8 cellular contexts compared by ENCODE assay signal in the genomic region with DNA sequence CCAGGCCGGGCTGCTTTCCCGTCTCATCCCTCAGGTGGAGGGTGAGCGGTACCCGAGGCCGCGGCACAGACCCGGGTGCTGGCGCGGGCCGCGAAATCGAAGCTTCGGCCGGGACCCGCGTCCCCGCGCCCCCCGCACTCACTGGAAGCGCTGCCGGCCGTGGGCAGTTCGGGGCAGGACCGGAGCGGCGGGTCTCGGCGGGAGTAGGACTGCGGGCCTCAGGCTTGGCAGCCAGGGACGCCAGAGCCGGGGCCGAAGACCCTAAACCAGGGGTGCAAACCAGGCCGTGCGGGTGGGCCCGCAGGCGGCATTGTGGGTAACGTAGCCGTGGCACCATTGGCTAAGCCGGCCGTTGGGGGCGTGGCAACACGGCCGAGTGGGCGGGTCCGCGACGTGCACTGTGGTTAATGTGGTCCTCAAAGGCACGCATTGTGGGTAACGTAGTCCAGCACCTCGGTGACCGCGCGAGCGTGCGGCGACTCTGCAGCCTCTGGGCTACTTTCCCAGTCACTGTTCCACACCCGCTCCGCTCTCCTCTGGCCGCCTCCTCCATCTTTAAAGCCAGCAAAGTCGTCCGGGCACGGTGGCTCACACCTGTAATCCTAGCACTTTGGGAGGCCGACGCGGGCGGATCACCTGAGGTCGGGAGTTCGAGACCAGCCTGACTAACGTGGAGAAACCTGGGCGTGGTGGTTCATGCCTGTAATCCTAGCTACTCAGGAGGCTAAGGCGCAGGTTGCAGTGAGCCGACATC. TPM values are rescaled to one million over a fixed set of nuclear protein-coding genes. Genes with fewer than 3 reads are reported as not detected.
DNase-seq lines count a peak whose midpoint lies in the region; FAIRE-seq and TF ChIP-seq lines count a peak whose summit lies in the region.

Gene ZNF500 (minus strand): TSS at position 288 of the 754 bp plus-strand sequence. CDS start 1,184 bp downstream, outside the sequence.

- DNase-seq in GM04504 (ENCODE audit: low read depth) (peak; percentile 93), HFFc6 (peak; percentile 96), NAMALWA (ENCODE audit: low spot score) (peak; percentile 93), SK-MEL-5 (ENCODE audit: low read depth, low spot score) (peak; percentile 94), frontal cortex (ENCODE audit: low spot score in 2 of 2) (peak; percentile 96 to 97), neuronal stem cell (ENCODE audit: low spot score) (peak; percentile 96)
- peak; percentile 98 for DNase-seq in activated naive CD4-positive, alpha-beta T cell treated with Interleukin-2 at 50 U/mL for 16 hours

- no CpG with 5 or more reads among the region's 72 CpGs for WGBS in neuronal stem cell (ENCODE audit: extremely low coverage in 2 of 2, insufficient read length in 2 of 2, insufficient replicate concordance in 1 of 2), 2 donors

- H3K27ac Mint-ChIP-seq in HFFc6 = peak within 1 kb of the TSS; percentile 94

- peak within 1 kb of the TSS; percentile 83 for H3K23ac ChIP-seq in neuronal stem cell (ENCODE audit: low read depth, low read length, poor library complexity)

- no peaks in the 10 kb centered on the region; the same call in 1 of the 2 replicates for H3K27me3 Mint-ChIP-seq in HFFc6 (ENCODE audit: insufficient read depth)

- H3K4me2 ChIP-seq in neuronal stem cell (ENCODE audit: insufficient read depth, low read length, poor library complexity, severe bottlenecking) = peak within 1 kb of the TSS; percentile 67

- no peak within 1 kb of the TSS for H3K4ac ChIP-seq in neuronal stem cell (ENCODE audit: low read length)

- in situ Hi-C loops in SK-MEL-5 (cut with HindIII; ENCODE audit: low pct_unique_long_range_greater_than_20kb, low sequenced_read_pairs) = no loop called here

- H2BK5ac ChIP-seq in neuronal stem cell (ENCODE audit: low read length) = no peak within 1 kb of the TSS

- H3K9ac ChIP-seq in neuronal stem cell (ENCODE audit: low read depth, low read length, poor library complexity) (peak within 1 kb of the TSS; percentile 88), subcutaneous abdominal adipose tissue (ENCODE audit: low read length in 5 of 5) (peak within 1 kb of the TSS; percentile 87 to 95 (median 94))

- H3K36me3 ChIP-seq in neuronal stem cell (replicated peaks in 1 of 2; ENCODE audit: control insufficient read depth in 2 of 2, insufficient read depth in 2 of 2, low read length in 2 of 2) (peaks cover 12 to 36% of the 10 kb centered on the region in 2 donors), subcutaneous abdominal adipose tissue (ENCODE audit: control insufficient read depth in 5 of 5, insufficient read depth in 5 of 5, low read length in 5 of 5) (peaks cover 0 to 29% (median 23%) of the 10 kb centered on the region in 5 donors)

- H3K14ac ChIP-seq in neuronal stem cell (ENCODE audit: low read length) = no peak within 1 kb of the TSS

- H4K8ac ChIP-seq in neuronal stem cell (ENCODE audit: low read depth, low read length) = no peak within 1 kb of the TSS

- TF ChIP-seq CTCF in HFFc6 (IDR thresholded peaks at IDR 0.05) = no peak

- peak within 1 kb of the TSS; percentile 23 for H3K27ac ChIP-seq in neuronal stem cell (replicated peaks; ENCODE audit: low read length)
- H3K27ac ChIP-seq in subcutaneous abdominal adipose tissue (ENCODE audit: low read depth, low read length) = peak within 1 kb of the TSS; percentile 83

- H3K4me3 ChIP-seq in neuronal stem cell (ENCODE audit: low read length in 2 of 2) (peak within 1 kb of the TSS; percentile 95 to 98), subcutaneous abdominal adipose tissue (ENCODE audit: low read depth in 1 of 5, low read length in 5 of 5) (peak within 1 kb of the TSS; percentile 80 to 89 (median 87))

- H2AK5ac ChIP-seq in neuronal stem cell (ENCODE audit: low read depth, low read length) = no peak within 1 kb of the TSS

- H3K79me1 ChIP-seq in neuronal stem cell (ENCODE audit: low read depth, low read length) = peaks cover 4% of the 10 kb centered on the region

- H3K9me3 Mint-ChIP-seq in HFFc6 = no peaks in the 10 kb centered on the region

- peak within 1 kb of the TSS; percentile 97 for H3K18ac ChIP-seq in neuronal stem cell (ENCODE audit: low read length)

- no peak within 1 kb of the TSS for H2BK120ac ChIP-seq in neuronal stem cell (ENCODE audit: low read depth, low read length)

- H2BK15ac ChIP-seq in neuronal stem cell (ENCODE audit: low read length) = no peak within 1 kb of the TSS

- H3K36me3 Mint-ChIP-seq in HFFc6 (ENCODE audit: low read depth) = no peaks in the 10 kb centered on the region

- no peak within 1 kb of the TSS for H4K91ac ChIP-seq in neuronal stem cell (ENCODE audit: low read depth, low read length, poor library complexity)

- no peak for FAIRE-seq in frontal cortex (lab: Jason Lieb, UNC)

- peaks cover 26% of the 10 kb centered on the region for H3K4me1 Mint-ChIP-seq in HFFc6 (ENCODE audit: low read depth)

- no peak within 1 kb of the TSS for H2BK12ac ChIP-seq in neuronal stem cell (ENCODE audit: low read length)

- H3K9me3 ChIP-seq in neuronal stem cell (replicated peaks in 1 of 2; ENCODE audit: control insufficient read depth in 2 of 2, insufficient read depth in 1 of 2, low read depth in 1 of 2, low read length in 2 of 2) = no peaks in the 10 kb centered on the region
- no peaks in the 10 kb centered on the region for H3K9me3 ChIP-seq in subcutaneous abdominal adipose tissue (ENCODE audit: control insufficient read depth in 5 of 5, low read length in 5 of 5)

- H2AFZ ChIP-seq in neuronal stem cell (ENCODE audit: low read length) = peak within 1 kb of the TSS; percentile 96

- H3K27me3 ChIP-seq in neuronal stem cell (ENCODE audit: control insufficient read depth in 3 of 3, insufficient read depth in 3 of 3, low read depth in 1 of 3, low read length in 3 of 3) = no peaks in the 10 kb centered on the region
- H3K27me3 ChIP-seq in subcutaneous abdominal adipose tissue (ENCODE audit: control insufficient read depth in 5 of 5, insufficient read depth in 4 of 5, low read length in 5 of 5) = no peaks in the 10 kb centered on the region

- H3K4me1 ChIP-seq in neuronal stem cell (ENCODE audit: control insufficient read depth in 2 of 2, insufficient read depth in 1 of 2, low read depth in 1 of 2, low read length in 2 of 2) (peaks cover 4 to 6% of the 10 kb centered on the region in 2 donors), subcutaneous abdominal adipose tissue (ENCODE audit: control insufficient read depth in 5 of 5, insufficient read depth in 5 of 5, low read length in 5 of 5) (peaks cover 5 to 42% (median 32%) of the 10 kb centered on the region in 5 donors)

- peak within 1 kb of the TSS; percentile 93 for H3K4me3 Mint-ChIP-seq in HFFc6

RNA-seq across cellular contexts. Expression of gene ZNF500, which starts in this region (rescaled TPM):
- 10 to 100 TPM in 4 of 6 experiments, 1 to 10 TPM in 2; 8.9 to 13.4 (median 10.4) TPM for total RNA-seq in HFFc6 (2021; fragmentation: NEBNext Ultra II Directional; extraction: Animal tissue kit (Norgen Biotek cat#: 25700))
- total RNA-seq in SK-MEL-5 (2014; rRNA removed; shearing (Covaris generic)) = 8.1 and 10.6 TPM in 2 replicates
- polyA plus RNA-seq in SK-MEL-5 (2015; cell fraction: cytosol; rRNA removed) = 10.2 and 14.2 TPM in 2 replicates
- 16.2 and 29.3 TPM in 2 replicates for polyA plus RNA-seq in SK-MEL-5 (2015; cell fraction: nucleus; rRNA removed)
- 7.7 TPM for total RNA-seq in frontal cortex
- polyA plus RNA-seq in neuronal stem cell (2013, experiment 1 of 2) = 5.5 TPM
- 5.4 TPM for polyA plus RNA-seq in neuronal stem cell (2013, experiment 2 of 2)

Comparison
In these comparisons a context has a peak if more than half of its experiments do, and no peak if none do; other contexts are left out.
1. Peak in every context shown above with its lines: DNase-seq, H3K4me3 ChIP-seq and H3K27ac ChIP-seq.